ENCODE assay signal across 8 cellular contexts in the genomic region with DNA sequence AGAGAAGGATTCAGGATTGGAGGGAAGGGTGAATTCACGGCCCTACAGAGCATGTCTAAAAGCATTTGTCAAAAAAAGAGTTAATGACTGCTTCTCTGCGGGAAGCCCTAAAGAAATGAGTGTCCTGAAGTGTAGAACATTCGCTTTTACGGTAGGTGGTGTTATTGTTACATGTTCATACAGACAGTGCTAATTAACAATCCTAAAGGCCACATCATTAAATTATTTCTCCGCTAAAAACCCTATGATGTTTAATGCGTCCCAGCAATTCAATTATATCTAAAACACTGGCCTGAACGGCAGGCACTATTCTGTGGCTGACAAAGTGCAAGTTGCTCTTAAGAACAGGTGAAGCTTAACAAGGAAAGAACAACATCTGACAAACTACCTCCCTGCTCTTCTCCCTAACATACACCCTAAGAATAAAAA.
DNase-seq lines count a peak whose midpoint lies in the region; ATAC-seq and TF ChIP-seq lines count a peak whose summit lies in the region.

No MANE protein-coding gene starts in this region.

- peaks cover 18% of the 10 kb centered on the region for H3K9me3 Mint-ChIP-seq in T-helper 2 cell treated with Interferon-gamma antibody and Interleukin-4, amounts not matched to agents 5 μg/mL and 100 μg/mL, for 36 hours

- TF ChIP-seq CTCF in BE2C (IDR thresholded peaks at IDR 0.05; ENCODE audit: low read depth, low read length) (peak; percentile 36), GM10266 (IDR thresholded peaks at IDR 0.05; ENCODE audit: control insufficient read depth, insufficient read depth, low read depth, missing control alignments) (no peak), omental fat pad (IDR thresholded peaks at IDR 0.05) (no peak)

- no peak overlapping the region for H3K4me2 ChIP-seq in mesendoderm (ENCODE audit: low read length)

- H3K27me3 Mint-ChIP-seq in T-helper 2 cell treated with Interferon-gamma antibody and Interleukin-4, amounts not matched to agents 5 μg/mL and 100 μg/mL, for 36 hours (ENCODE audit: low read depth) = peaks cover 8% of the 10 kb centered on the region

- H3K18ac ChIP-seq in mesendoderm (ENCODE audit: low read length) = no peak overlapping the region

- no peak overlapping the region for H2BK5ac ChIP-seq in mesendoderm (ENCODE audit: low read length)

- no peaks in the 10 kb centered on the region for H3K4me1 Mint-ChIP-seq in T-helper 2 cell treated with Interferon-gamma antibody and Interleukin-4, amounts not matched to agents 5 μg/mL and 100 μg/mL, for 36 hours (ENCODE audit: low read depth)

- no peaks in the 10 kb centered on the region for H3K79me1 ChIP-seq in mesendoderm (ENCODE audit: low read length)

- no peak overlapping the region for H3K4me3 Mint-ChIP-seq in T-helper 2 cell treated with Interferon-gamma antibody and Interleukin-4, amounts not matched to agents 5 μg/mL and 100 μg/mL, for 36 hours

- H3K9me3 ChIP-seq in BE2C = no peaks in the 10 kb centered on the region

- no peak overlapping the region for H3K4me3 ChIP-seq in BE2C (ENCODE audit: low read depth, low read length)
- H3K4me3 ChIP-seq in mesendoderm (ENCODE audit: low read length) = no peak overlapping the region

- no peak overlapping the region for H3K27ac Mint-ChIP-seq in T-helper 2 cell treated with Interferon-gamma antibody and Interleukin-4, amounts not matched to agents 5 μg/mL and 100 μg/mL, for 36 hours

- no peak overlapping the region for H2AK5ac ChIP-seq in mesendoderm (ENCODE audit: low read length)

- no peaks in the 10 kb centered on the region for H3K79me2 ChIP-seq in mesendoderm (ENCODE audit: control insufficient read depth, insufficient read depth, low read length)

- H3K36me3 ChIP-seq in BE2C (no peaks in the 10 kb centered on the region), mesendoderm (ENCODE audit: control insufficient read depth, insufficient read depth, low read length) (no peaks in the 10 kb centered on the region)

- H3K4me1 ChIP-seq in BE2C = peaks cover 6% of the 10 kb centered on the region; the same call in 1 of the 2 replicates
- no peaks in the 10 kb centered on the region for H3K4me1 ChIP-seq in mesendoderm (ENCODE audit: control insufficient read depth, low read depth, low read length)

- no peak overlapping the region for H3K4ac ChIP-seq in mesendoderm (ENCODE audit: low read depth, low read length)

- H2BK120ac ChIP-seq in mesendoderm (ENCODE audit: low read depth, low read length) = no peak overlapping the region

- ATAC-seq in omental fat pad (ENCODE audit: low FRiP score) = no peak

- H3K9ac ChIP-seq in mesendoderm (ENCODE audit: low read length) = no peak overlapping the region

- no CpG with 5 or more reads among the region's 7 CpGs for WGBS in mesendoderm (ENCODE audit: extremely low coverage, insufficient coverage, low lambda C conversion rate)

- no peak for DNase-seq in BE2C
- DNase-seq in NCI-H345 (lab: John Stamatoyannopoulos, UW) = peak; percentile 55
- DNase-seq in mesendoderm = peak; percentile 41
- DNase-seq in GM10266 (ENCODE audit: extremely low spot score) = no peak
- no peak for DNase-seq in T-helper 2 cell treated with Interferon-gamma antibody and Interleukin-4, amounts not matched to agents 5 μg/mL and 100 μg/mL, for 36 hours (ENCODE audit: low spot score)
- no peak for DNase-seq in NCI-H1930 (lab: John Stamatoyannopoulos, UW)
- DNase-seq in omental fat pad (ENCODE audit: low spot score) = no peak

- no peak overlapping the region for H3K23ac ChIP-seq in mesendoderm (ENCODE audit: low read length)

- no peak overlapping the region for H4K5ac ChIP-seq in mesendoderm (ENCODE audit: low read length)

- no peak overlapping the region for H2BK15ac ChIP-seq in mesendoderm (replicated peaks; ENCODE audit: low read depth)

- H3K56ac ChIP-seq in mesendoderm (ENCODE audit: low read length) = no peak overlapping the region

- H4K8ac ChIP-seq in mesendoderm (ENCODE audit: low read depth, low read length) = no peak overlapping the region

- no peaks in the 10 kb centered on the region for H3K36me3 Mint-ChIP-seq in T-helper 2 cell treated with Interferon-gamma antibody and Interleukin-4, amounts not matched to agents 5 μg/mL and 100 μg/mL, for 36 hours (ENCODE audit: low read depth)

- H3K27ac ChIP-seq in cingulate gyrus (ENCODE audit: low read depth, low read length) (peak overlapping the region; percentile 58), mesendoderm (ENCODE audit: low read depth, low read length) (no peak overlapping the region)

- H3K27me3 ChIP-seq in BE2C = no peaks in the 10 kb centered on the region
- no peaks in the 10 kb centered on the region for H3K27me3 ChIP-seq in mesendoderm (ENCODE audit: insufficient read depth, low read length, poor library complexity)

Comparison
In these comparisons a context has a peak if more than half of its experiments do, and no peak if none do; other contexts are left out.
1. DNase-seq: peak in NCI-H345 (single experiment) and mesendoderm (single experiment); none in BE2C (single experiment), GM10266 (single experiment), T-helper 2 cell treated with Interferon-gamma antibody and Interleukin-4, amounts not matched to agents 5 μg/mL and 100 μg/mL, for 36 hours (single experiment), NCI-H1930 (0 of 2) and omental fat pad (single experiment).